Comparison of ENCODE assay signal across 21 cellular contexts in genomic region chr1:4767308-4767707, GRCh38.
DNase-seq lines count a peak whose midpoint lies in the region; ATAC-seq, FAIRE-seq and TF ChIP-seq lines count a peak whose summit lies in the region.
"Had no signal": no experiment of that assay in that cellular context is flagged by ENCODE, and none has a peak within 500 bp of the region (broad histone marks: within the 10 kb centered on the region; RNA-seq: fewer than 3 reads in every experiment).

No MANE protein-coding gene starts in this region.

- in situ Hi-C loops in HepG2 (cut with HindIII; ENCODE audit: extremely low pct_ligation_motif_present, low pct_unique_long_range_greater_than_20kb) = no loop called here
- in situ Hi-C loops in K562 (cut with MboI) = no loop called here

- no peaks in the 10 kb centered on the region for H3K79me2 ChIP-seq in HepG2 (ENCODE audit: insufficient read depth, low read length)
- no peaks in the 10 kb centered on the region for H3K79me2 ChIP-seq in K562 (ENCODE audit: control insufficient read depth, insufficient read depth, low read length)
- H3K79me2 ChIP-seq in keratinocyte (ENCODE audit: control insufficient read depth, insufficient read depth, low read length) = no peaks in the 10 kb centered on the region

- no TSS peak for BruUV-seq in HepG2 (replicated peaks; lab: Mats Ljungman, UMichigan)
- no TSS peak for BruUV-seq in K562 (replicated peaks; lab: Mats Ljungman, UMichigan)

- dilution Hi-C loops in keratinocyte (cut with MboI; ENCODE audit: extremely low pct_ligation_motif_present, low sequenced_read_pairs) = no loop called here

- ATAC-seq in HepG2 (no peak), right lobe of liver (no peak), K562 (no peak)
- ATAC-seq: CD8-positive, alpha-beta T cell had no signal

- H3K9me1 ChIP-seq in K562 (ENCODE audit: control insufficient read depth, insufficient read depth, low read length) (no peaks in the 10 kb centered on the region), keratinocyte (ENCODE audit: control insufficient read depth, extremely low read depth, insufficient read depth, low read length) (no peaks in the 10 kb centered on the region)

- no peak for TF ChIP-seq POLR2A in HepG2 (IDR thresholded peaks at IDR 0.05; ENCODE audit: insufficient read depth in 1 of 2, low read depth in 2 of 2, low read length in 2 of 2)
- TF ChIP-seq POLR2A in right lobe of liver (IDR thresholded peaks at IDR 0.05) = no peak
- TF ChIP-seq POLR2A in K562 (conservative IDR thresholded peaks at IDR 0.05) = no peak

- TF ChIP-seq EP300 in HepG2 (IDR thresholded peaks at IDR 0.05; ENCODE audit: low read depth in 2 of 2, low read length in 2 of 2) (no peak), HepG2 (CRISPR knock-in tag; IDR thresholded peaks at IDR 0.05; ENCODE audit: borderline replicate concordance) (no peak), K562 (IDR thresholded peaks at IDR 0.05; ENCODE audit: low read length) (no peak)

- TF ChIP-seq RAD21 in HepG2 (CRISPR knock-in tag; IDR thresholded peaks at IDR 0.05) (no peak), K562 (CRISPR knock-in tag; conservative IDR thresholded peaks at IDR 0.05 in 1 of 2, IDR thresholded peaks at IDR 0.05 in 1 of 2) (no peak)

- DNase-seq in HepG2 (ENCODE audit: low spot score) = no peak
- DNase-seq in right lobe of liver = no peak
- no peak for DNase-seq in K562 (ENCODE audit: extremely low read depth in 1 of 4, low spot score in 3 of 4)
- DNase-seq in keratinocyte (ENCODE audit: low read depth, low spot score) = no peak
- DNase-seq in DMS114 treated with DMSO at 0.1 percent for 48 hours (lab: John Stamatoyannopoulos, UW; ENCODE audit: unreplicated experiment) = no peak
- no peak for DNase-seq in NK-92 treated with Interleukin-12 subunit alpha and Interleukin-12 subunit beta, amount 100 ng/mL, for 24 hours (lab: John Stamatoyannopoulos, UW)
- DNase-seq in cerebellum (ENCODE audit: low spot score) = no peak
- DNase-seq: Caco-2; CD4-positive, CD25-positive, alpha-beta regulatory T cell; CD8-positive, alpha-beta T cell; DMS79; EL; GDM1; GOT3; H7; HCEC 1CT had no signal

- TF ChIP-seq CTCF in HepG2 (CRISPR knock-in tag; IDR thresholded peaks at IDR 0.05) (no peak), right lobe of liver (IDR thresholded peaks at IDR 0.05) (no peak), K562 (IDR thresholded peaks at IDR 0.05 in 2 of 3, conservative IDR thresholded peaks at IDR 0.05 in 1 of 3; ENCODE audit: insufficient read depth in 2 of 3, low read depth in 1 of 3, low read length in 3 of 3) (no peak), keratinocyte (optimal IDR thresholded peaks at IDR 0.05 in 1 of 3, IDR thresholded peaks at IDR 0.05 in 1 of 3, conservative IDR thresholded peaks at IDR 0.05 in 1 of 3; ENCODE audit: extremely low read depth in 1 of 3, insufficient read depth in 2 of 3, low read length in 3 of 3) (no peak)

- H3K9me3 ChIP-seq in HepG2 (ENCODE audit: low read length) (peaks cover 16% of the 10 kb centered on the region; the same call in 1 of the 2 replicates), right lobe of liver (no peaks in the 10 kb centered on the region), K562 (replicated peaks; ENCODE audit: control insufficient read depth, insufficient read depth, low read depth, low read length) (no peaks in the 10 kb centered on the region; the same call in 1 of the 2 replicates), keratinocyte (ENCODE audit: control insufficient read depth, low read depth, low read length) (no peaks in the 10 kb centered on the region)
- H3K9me3 ChIP-seq: BLaER1, Caco-2 had no signal

- H3K9ac ChIP-seq in HepG2 (ENCODE audit: insufficient read depth, low read depth, low read length) = no peak overlapping the region
- H3K9ac ChIP-seq in K562 (ENCODE audit: insufficient read depth in 1 of 2, low read depth in 2 of 2, low read length in 2 of 2) = no peak overlapping the region
- H3K9ac ChIP-seq in keratinocyte (ENCODE audit: control insufficient read depth, extremely low read depth, insufficient read depth, low read length) = no peak overlapping the region
- H3K9ac ChIP-seq: BLaER1 had no signal

- H4K20me1 ChIP-seq in HepG2 (ENCODE audit: insufficient read depth, low read length) (no peaks in the 10 kb centered on the region), K562 (replicated peaks; ENCODE audit: control insufficient read depth, insufficient read depth, low read length) (no peaks in the 10 kb centered on the region), keratinocyte (ENCODE audit: control insufficient read depth, extremely low read depth, insufficient read depth, low read length) (no peaks in the 10 kb centered on the region)
- H4K20me1 ChIP-seq: BLaER1 had no signal

- no peak overlapping the region for H3K27ac ChIP-seq in HepG2 (ENCODE audit: extremely low read length, insufficient read depth, low read length)
- H3K27ac ChIP-seq in right lobe of liver = no peak overlapping the region
- no peak overlapping the region for H3K27ac ChIP-seq in K562 (ENCODE audit: extremely low read depth, low read depth, low read length)
- H3K27ac ChIP-seq in keratinocyte (ENCODE audit: control insufficient read depth, insufficient read depth, low read length) = no peak overlapping the region
- H3K27ac ChIP-seq: 22Rv1, BLaER1, C4-2B had no signal

- no peak overlapping the region for H2AFZ ChIP-seq in HepG2 (ENCODE audit: low read length)
- H2AFZ ChIP-seq in K562 (ENCODE audit: low read depth, low read length) = no peak overlapping the region
- H2AFZ ChIP-seq in keratinocyte (ENCODE audit: control insufficient read depth, low read length) = no peak overlapping the region

- POLR2A ChIA-PET in HepG2 (lab: Yijun Ruan, JAX) = no interaction called here
- POLR2A ChIA-PET in K562 (lab: Yijun Ruan, JAX) = interaction anchor here (0.7 kb wide), 1 partner anchor 36 kb away, joined by 3 read pairs; no protein-coding TSS in a partner anchor

- FAIRE-seq in HepG2 (lab: Jason Lieb, UNC) (no peak), K562 (lab: Jason Lieb, UNC) (peak; percentile 83), keratinocyte (lab: Jason Lieb, UNC) (peak; percentile 20)
- FAIRE-seq: A204.1, GM12892 had no signal

- H3K27me3 ChIP-seq in HepG2 (ENCODE audit: control insufficient read depth in 1 of 2, insufficient read depth in 2 of 2, low read length in 2 of 2) = no peaks in the 10 kb centered on the region
- H3K27me3 ChIP-seq in right lobe of liver = no peaks in the 10 kb centered on the region
- peaks cover under 1 to 3% of the 10 kb centered on the region in 2 experiments; a peak in 3 of 5 replicates for H3K27me3 ChIP-seq in K562 (ENCODE audit: control insufficient read depth in 2 of 2, insufficient read depth in 2 of 2, low read length in 2 of 2)
- H3K27me3 ChIP-seq in keratinocyte (ENCODE audit: control insufficient read depth, extremely low read depth, insufficient read depth, low read length) = no peaks in the 10 kb centered on the region
- H3K27me3 ChIP-seq: BLaER1 had no signal

- CTCF ChIA-PET in HepG2 (lab: Yijun Ruan, JAX; ENCODE audit: low intra/inter-chr PET ratio, low total read pairs) (no interaction called here), K562 (lab: Yijun Ruan, JAX; ENCODE audit: low intra/inter-chr PET ratio) (no interaction called here)

- 27% methylated on average over 4 of the region's 4 CpGs for WGBS in HepG2 (ENCODE audit: low lambda C conversion rate)
- WGBS in right lobe of liver (ENCODE audit: insufficient coverage, low coverage, low lambda C conversion rate, missing lambda C conversion rate) = 67% methylated on average over 4 of the region's 4 CpGs
- WGBS in K562 (ENCODE audit: insufficient coverage, low coverage, missing lambda C conversion rate) = 2% methylated on average over 4 of the region's 4 CpGs

- H3K4me3 ChIP-seq in HepG2 (replicated peaks in 1 of 3; ENCODE audit: insufficient read depth in 1 of 3, low read depth in 2 of 3, low read length in 3 of 3) (no peak overlapping the region), right lobe of liver (no peak overlapping the region), K562 (no peak overlapping the region), keratinocyte (ENCODE audit: control insufficient read depth in 2 of 3, extremely low read depth in 1 of 3, insufficient read depth in 2 of 3, low read depth in 1 of 3, low read length in 3 of 3) (no peak overlapping the region)
- H3K4me3 ChIP-seq: BLaER1 had no signal

- H3K36me3 ChIP-seq in HepG2 (replicated peaks in 1 of 2; ENCODE audit: control insufficient read depth in 1 of 2, insufficient read depth in 2 of 2, low read length in 2 of 2) (no peaks in the 10 kb centered on the region), right lobe of liver (no peaks in the 10 kb centered on the region), K562 (ENCODE audit: control insufficient read depth, insufficient read depth, low read length) (no peaks in the 10 kb centered on the region), keratinocyte (ENCODE audit: control insufficient read depth in 2 of 2, extremely low read depth in 1 of 2, insufficient read depth in 2 of 2, low read length in 2 of 2) (peaks cover 0 to 4% of the 10 kb centered on the region in 2 experiments)
- H3K36me3 ChIP-seq: BLaER1 had no signal

- intact Hi-C loops in HepG2 (cut with micrococcal nuclease; ENCODE audit: unreplicated experiment) (no loop called here), right lobe of liver (cut with DNase I) (no loop called here), K562 (cut with micrococcal nuclease) (no loop called here)

- H3K4me1 ChIP-seq in HepG2 (ENCODE audit: insufficient read depth, low read length) (no peaks in the 10 kb centered on the region), right lobe of liver (no peaks in the 10 kb centered on the region), K562 (replicated peaks in 1 of 2; ENCODE audit: control insufficient read depth in 2 of 2, insufficient read depth in 2 of 2, low read length in 2 of 2) (no peaks in the 10 kb centered on the region), keratinocyte (ENCODE audit: control insufficient read depth, extremely low read depth, insufficient read depth, low read length) (no peaks in the 10 kb centered on the region)
- H3K4me1 ChIP-seq: BLaER1, Caco-2 had no signal

- H3K4me2 ChIP-seq in HepG2 (ENCODE audit: low read depth, low read length) = no peak overlapping the region
- no peak overlapping the region for H3K4me2 ChIP-seq in K562 (ENCODE audit: insufficient read depth, low read length)
- no peak overlapping the region for H3K4me2 ChIP-seq in keratinocyte (ENCODE audit: control insufficient read depth, extremely low read depth, insufficient read depth, low read depth, low read length)
- H3K4me2 ChIP-seq: BLaER1 had no signal

TF ChIP-seq in HepG2, 621 proteins besides CTCF, POLR2A, EP300 and RAD21 (continues in another document):
- TF ChIP-seq ZNF282 (IDR thresholded peaks at IDR 0.05; ENCODE audit: partially characterized antibody) (peak; percentile 57), ZNF33B (CRISPR knock-in tag; IDR thresholded peaks at IDR 0.05) (no peak), POLR2AphosphoS5 (IDR thresholded peaks at IDR 0.05; ENCODE audit: low read depth, low read length) (no peak)

TF ChIP-seq in K562, 482 proteins besides CTCF, POLR2A, EP300 and RAD21 (continues in another document):
- TF ChIP-seq ZNF239 (CRISPR knock-in tag; IDR thresholded peaks at IDR 0.05) = no peak
- no peak for TF ChIP-seq ATF1 (CRISPR knock-in tag; IDR thresholded peaks at IDR 0.05)
- peak; percentile 34; the same call in 1 of the 2 replicates for TF ChIP-seq ATF1 (tag; IDR thresholded peaks at IDR 0.05)
- TF ChIP-seq RFX5 (IDR thresholded peaks at IDR 0.05; ENCODE audit: low read depth, low read length) = no peak
- TF ChIP-seq CTBP1 (IDR thresholded peaks at IDR 0.05; ENCODE audit: borderline replicate concordance) = no peak
- no peak for TF ChIP-seq RFX7 (CRISPR knock-in tag; IDR thresholded peaks at IDR 0.05)

Comparison
In these comparisons a context has a peak if more than half of its experiments do, and no peak if none do; other contexts are left out.
1. Of the 241 proteins assayed by ChIP-seq in both HepG2 and K562: peak only in HepG2: MNT, PHB2 and ZNF282; only in K562: none; in both: none; in neither: 233; mixed calls (peak in some experiments, not most) for 5.